Comparison of ENCODE assay signal across 36 cellular contexts in the genomic region with DNA sequence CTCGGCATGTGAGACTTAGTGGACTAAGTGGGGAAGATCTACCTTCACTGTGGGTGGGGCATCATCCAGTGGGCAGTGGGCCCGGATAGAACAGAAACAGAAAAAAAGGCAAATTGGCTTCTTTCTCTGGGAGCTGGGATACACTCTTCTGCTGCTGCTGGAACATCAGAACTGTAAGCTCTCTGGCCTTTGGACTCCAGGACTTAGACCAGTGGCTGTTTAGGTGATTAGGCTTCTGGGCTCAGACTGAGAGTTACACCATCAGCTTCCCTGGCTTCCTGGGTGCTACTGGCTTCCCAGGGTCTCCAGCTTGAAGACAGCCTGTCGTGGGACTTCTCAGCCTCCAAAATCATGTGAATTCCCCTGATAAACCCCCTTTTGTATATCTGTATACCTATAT.
"Had no signal": no experiment of that assay in that cellular context is flagged by ENCODE, and none has a peak within 500 bp of the region (broad histone marks: within the 10 kb centered on the region; RNA-seq: fewer than 3 reads in every experiment).

No MANE protein-coding gene starts in this region.

- ATAC-seq: activated CD4-positive, alpha-beta T cell treated with anti-CD3 and anti-CD28 coated beads for 36 hours; activated CD8-positive, alpha-beta memory T cell treated with anti-CD3 and anti-CD28 coated beads, Interleukin-2, amount 10 ng/mL, durations not matched to agents 7 days and 5 days; activated CD8-positive, alpha-beta T cell treated with anti-CD3 and anti-CD28 coated beads, Interleukin-2, amount 10 ng/mL, durations not matched to agents 7 days and 5 days; activated naive CD8-positive, alpha-beta T cell treated with anti-CD3 and anti-CD28 coated beads, Interleukin-2, amount 50 U/mL, for 24 hours; WTC11 had no signal

- H3K9me3 Mint-ChIP-seq: activated CD4-positive, alpha-beta memory T cell treated with anti-CD3 and anti-CD28 coated beads, Interleukin-2, amount 10 ng/mL, durations not matched to agents 7 days and 5 days; activated CD4-positive, alpha-beta T cell treated with anti-CD3 and anti-CD28 coated beads, Interleukin-2, amount 10 ng/mL, durations not matched to agents 7 days and 5 days; activated naive CD4-positive, alpha-beta T cell treated with anti-CD3 and anti-CD28 coated beads, Interleukin-2, amount 10 ng/mL, durations not matched to agents 7 days and 5 days; activated naive CD4-positive, alpha-beta T cell treated with anti-CD3 and anti-CD28 coated beads, Interleukin-2, amount 50 U/mL, for 24 hours; activated naive CD8-positive, alpha-beta T cell treated with anti-CD3 and anti-CD28 coated beads, Interleukin-2, amount 10 ng/mL, durations not matched to agents 7 days and 5 days; activated T-cell treated with anti-CD3 and anti-CD28 coated beads, Interleukin-2, amount 50 U/mL, for 24 hours; activated T-helper 2 cell treated with anti-CD3 and anti-CD28 coated beads, Interferon-gamma antibody, Interleukin-2, Interleukin-4, amounts not matched to agents 10 μg/mL and 5 μg/mL and 100 μg/mL, durations not matched to agents 14 hours and 24 hours and 36 hours; central memory CD8-positive, alpha-beta T cell; T-helper 1 cell treated with Interleukin-12 subunit alpha and Interleukin-12 subunit beta and Interleukin-4 antibody, amounts not matched to agents 30 μg/mL and 1 μg/mL, for 36 hours; T-helper 2 cell treated with Interferon-gamma antibody and Interleukin-4, amounts not matched to agents 5 μg/mL and 100 μg/mL, for 36 hours had no signal

- H3K4me1 ChIP-seq: ascending aorta had no signal

- H3K27ac Mint-ChIP-seq: activated CD4-positive, alpha-beta memory T cell treated with anti-CD3 and anti-CD28 coated beads, Interleukin-2, amount 10 ng/mL, durations not matched to agents 7 days and 5 days; activated CD4-positive, alpha-beta T cell treated with anti-CD3 and anti-CD28 coated beads for 36 hours; activated CD4-positive, alpha-beta T cell treated with anti-CD3 and anti-CD28 coated beads, Interleukin-2, amount 10 ng/mL, durations not matched to agents 7 days and 5 days; activated CD8-positive, alpha-beta memory T cell treated with anti-CD3 and anti-CD28 coated beads, Interleukin-2, amount 10 ng/mL, durations not matched to agents 7 days and 5 days; activated CD8-positive, alpha-beta T cell treated with anti-CD3 and anti-CD28 coated beads, Interleukin-2, amount 10 ng/mL, durations not matched to agents 7 days and 5 days; activated naive CD4-positive, alpha-beta T cell treated with anti-CD3 and anti-CD28 coated beads, Interleukin-2, amount 10 ng/mL, durations not matched to agents 7 days and 5 days; activated naive CD4-positive, alpha-beta T cell treated with anti-CD3 and anti-CD28 coated beads, Interleukin-2, amount 50 U/mL, for 24 hours; activated naive CD8-positive, alpha-beta T cell; activated naive CD8-positive, alpha-beta T cell treated with anti-CD3 and anti-CD28 coated beads, Interleukin-2, amount 10 ng/mL, durations not matched to agents 7 days and 5 days; activated naive CD8-positive, alpha-beta T cell treated with anti-CD3 and anti-CD28 coated beads, Interleukin-2, amount 50 U/mL, for 24 hours; activated T-cell treated with anti-CD3 and anti-CD28 coated beads, Interleukin-2, amount 50 U/mL, for 24 hours; activated T-helper 2 cell treated with anti-CD3 and anti-CD28 coated beads, Interferon-gamma antibody, Interleukin-2, Interleukin-4, amounts not matched to agents 10 μg/mL and 5 μg/mL and 100 μg/mL, durations not matched to agents 14 hours and 24 hours and 36 hours; brain; T-helper 1 cell treated with Interleukin-12 subunit alpha and Interleukin-12 subunit beta and Interleukin-4 antibody, amounts not matched to agents 30 μg/mL and 1 μg/mL, for 36 hours; T-helper 2 cell treated with Interferon-gamma antibody and Interleukin-4, amounts not matched to agents 5 μg/mL and 100 μg/mL, for 36 hours; WTC11 had no signal

- H3K27ac ChIP-seq: ascending aorta, cardiac muscle cell, WERI-Rb-1 had no signal

- H3K9me3 ChIP-seq: ascending aorta had no signal

- DNase-seq: activated CD4-positive, alpha-beta memory T cell treated with anti-CD3 and anti-CD28 coated beads, Interleukin-2, amount 10 ng/mL, durations not matched to agents 7 days and 5 days; activated CD4-positive, alpha-beta T cell treated with anti-CD3 and anti-CD28 coated beads for 1 hour; activated CD4-positive, alpha-beta T cell treated with anti-CD3 and anti-CD28 coated beads for 36 hours; activated CD4-positive, alpha-beta T cell treated with anti-CD3 and anti-CD28 coated beads for 48 hours; activated CD4-positive, alpha-beta T cell treated with anti-CD3 and anti-CD28 coated beads, Interleukin-2, amount 10 ng/mL, durations not matched to agents 7 days and 5 days; activated CD4-positive, alpha-beta T cell treated with anti-CD3 and anti-CD28 coated beads, Interleukin-2, amount 50 U/mL, for 48 hours; activated CD4-positive, CD25-positive, alpha-beta regulatory T cell; activated CD8-positive, alpha-beta memory T cell treated with anti-CD3 and anti-CD28 coated beads for 24 hours; activated CD8-positive, alpha-beta memory T cell treated with anti-CD3 and anti-CD28 coated beads, Interleukin-2, amount 10 ng/mL, durations not matched to agents 7 days and 5 days; activated CD8-positive, alpha-beta memory T cell treated with anti-CD3 and anti-CD28 coated beads, Interleukin-2, amount 50 U/mL, for 48 hours; activated CD8-positive, alpha-beta T cell treated with anti-CD3 and anti-CD28 coated beads, Interleukin-2, amount 10 ng/mL, durations not matched to agents 7 days and 5 days; activated effector memory CD4-positive, alpha-beta T cell treated with Interleukin-2 at 50 U/mL for 16 hours; activated gamma-delta T cell; activated naive CD4-positive, alpha-beta T cell treated with anti-CD3 and anti-CD28 coated beads, Interleukin-2, amount 10 ng/mL, durations not matched to agents 7 days and 5 days; activated naive CD4-positive, alpha-beta T cell treated with Interleukin-2 at 50 U/mL for 16 hours; activated naive CD8-positive, alpha-beta T cell treated with anti-CD3 and anti-CD28 coated beads, Interleukin-2, amount 10 ng/mL, durations not matched to agents 7 days and 5 days; activated naive CD8-positive, alpha-beta T cell treated with anti-CD3 and anti-CD28 coated beads, Interleukin-2, amount 50 U/mL, for 24 hours; activated T-cell treated with anti-CD3 and anti-CD28 coated beads, Interleukin-2, amount 50 U/mL, for 24 hours; activated T-cell treated with anti-CD3 and anti-CD28 coated beads, Interleukin-2, amount 50 U/mL, for 48 hours; amygdala; anterior cingulate cortex; caudate nucleus; T-helper 1 cell; T-helper 2 cell; T-helper 9 cell; WERI-Rb-1 had no signal

- H3K36me3 ChIP-seq: ascending aorta, cardiac muscle cell, WERI-Rb-1 had no signal

- H3K4me3 ChIP-seq: ascending aorta, cardiac muscle cell had no signal

- H3K36me3 Mint-ChIP-seq: activated CD8-positive, alpha-beta memory T cell treated with anti-CD3 and anti-CD28 coated beads, Interleukin-2, amount 10 ng/mL, durations not matched to agents 7 days and 5 days; activated naive CD4-positive, alpha-beta T cell treated with anti-CD3 and anti-CD28 coated beads, Interleukin-2, amount 10 ng/mL, durations not matched to agents 7 days and 5 days; activated naive CD4-positive, alpha-beta T cell treated with anti-CD3 and anti-CD28 coated beads, Interleukin-2, amount 50 U/mL, for 24 hours; activated naive CD8-positive, alpha-beta T cell; activated naive CD8-positive, alpha-beta T cell treated with anti-CD3 and anti-CD28 coated beads, Interleukin-2, amount 10 ng/mL, durations not matched to agents 7 days and 5 days; brain had no signal

- H3K27me3 Mint-ChIP-seq: activated CD4-positive, alpha-beta T cell treated with anti-CD3 and anti-CD28 coated beads, Interleukin-2, amount 10 ng/mL, durations not matched to agents 7 days and 5 days; activated CD8-positive, alpha-beta memory T cell treated with anti-CD3 and anti-CD28 coated beads, Interleukin-2, amount 10 ng/mL, durations not matched to agents 7 days and 5 days; activated naive CD4-positive, alpha-beta T cell treated with anti-CD3 and anti-CD28 coated beads, Interleukin-2, amount 10 ng/mL, durations not matched to agents 7 days and 5 days had no signal

- H3K4me1 Mint-ChIP-seq: activated CD4-positive, alpha-beta memory T cell treated with anti-CD3 and anti-CD28 coated beads, Interleukin-2, amount 10 ng/mL, durations not matched to agents 7 days and 5 days; activated CD4-positive, alpha-beta T cell treated with anti-CD3 and anti-CD28 coated beads for 36 hours; activated CD4-positive, alpha-beta T cell treated with anti-CD3 and anti-CD28 coated beads, Interleukin-2, amount 10 ng/mL, durations not matched to agents 7 days and 5 days; activated naive CD4-positive, alpha-beta T cell treated with anti-CD3 and anti-CD28 coated beads, Interleukin-2, amount 10 ng/mL, durations not matched to agents 7 days and 5 days; activated naive CD4-positive, alpha-beta T cell treated with anti-CD3 and anti-CD28 coated beads, Interleukin-2, amount 50 U/mL, for 24 hours; activated naive CD8-positive, alpha-beta T cell treated with anti-CD3 and anti-CD28 coated beads, Interleukin-2, amount 10 ng/mL, durations not matched to agents 7 days and 5 days; activated naive CD8-positive, alpha-beta T cell treated with anti-CD3 and anti-CD28 coated beads, Interleukin-2, amount 50 U/mL, for 24 hours; brain; central memory CD8-positive, alpha-beta T cell; WTC11 had no signal

- H3K4me3 Mint-ChIP-seq: activated CD4-positive, alpha-beta memory T cell treated with anti-CD3 and anti-CD28 coated beads, Interleukin-2, amount 10 ng/mL, durations not matched to agents 7 days and 5 days; activated CD4-positive, alpha-beta T cell treated with anti-CD3 and anti-CD28 coated beads for 36 hours; activated CD4-positive, alpha-beta T cell treated with anti-CD3 and anti-CD28 coated beads, Interleukin-2, amount 10 ng/mL, durations not matched to agents 7 days and 5 days; activated CD8-positive, alpha-beta memory T cell treated with anti-CD3 and anti-CD28 coated beads, Interleukin-2, amount 10 ng/mL, durations not matched to agents 7 days and 5 days; activated CD8-positive, alpha-beta T cell treated with anti-CD3 and anti-CD28 coated beads, Interleukin-2, amount 10 ng/mL, durations not matched to agents 7 days and 5 days; activated naive CD4-positive, alpha-beta T cell treated with anti-CD3 and anti-CD28 coated beads, Interleukin-2, amount 10 ng/mL, durations not matched to agents 7 days and 5 days; activated naive CD4-positive, alpha-beta T cell treated with anti-CD3 and anti-CD28 coated beads, Interleukin-2, amount 50 U/mL, for 24 hours; activated naive CD8-positive, alpha-beta T cell; activated naive CD8-positive, alpha-beta T cell treated with anti-CD3 and anti-CD28 coated beads, Interleukin-2, amount 10 ng/mL, durations not matched to agents 7 days and 5 days; activated naive CD8-positive, alpha-beta T cell treated with anti-CD3 and anti-CD28 coated beads, Interleukin-2, amount 50 U/mL, for 24 hours; activated T-cell treated with anti-CD3 and anti-CD28 coated beads, Interleukin-2, amount 50 U/mL, for 24 hours; brain; central memory CD8-positive, alpha-beta T cell; T-helper 1 cell treated with Interleukin-12 subunit alpha and Interleukin-12 subunit beta and Interleukin-4 antibody, amounts not matched to agents 30 μg/mL and 1 μg/mL, for 36 hours; T-helper 2 cell treated with Interferon-gamma antibody and Interleukin-4, amounts not matched to agents 5 μg/mL and 100 μg/mL, for 36 hours; WTC11 had no signal

- H3K27me3 ChIP-seq: ascending aorta, cardiac muscle cell had no signal
